In genomic region chr12:3200032-3200617, GRCh38 we compare ENCODE assay signal across 8 cellular contexts.
DNase-seq lines count a peak whose midpoint lies in the region; ATAC-seq, FAIRE-seq and TF ChIP-seq lines count a peak whose summit lies in the region.

No MANE protein-coding gene starts in this region.

- H3K27ac Mint-ChIP-seq in activated naive CD4-positive, alpha-beta T cell treated with anti-CD3 and anti-CD28 coated beads, Interleukin-2, amount 50 U/mL, for 24 hours: no peak overlapping the region
- H3K27ac Mint-ChIP-seq in glutamatergic neuron (ENCODE audit: unreplicated experiment) (no peak overlapping the region), immature natural killer cell (no peak overlapping the region)
- H3K27ac Mint-ChIP-seq in CD8-positive, alpha-beta memory T cell: no peak overlapping the region

- POLR2A ChIA-PET in CD8-positive, alpha-beta memory T cell (lab: Charles Lee): no interaction called here

- intact Hi-C loops in pancreas (cut with DNase I): loop anchor here in 1 of 3 donors (10.0 kb wide), 1 partner anchor 125 kb away; the partner anchor contains the start of gene TSPAN9

- peak overlapping the region; percentile 19 to 49 (median 30) for H3K4me3 ChIP-seq in pancreas
- H3K4me3 ChIP-seq in CD8-positive, alpha-beta memory T cell (ENCODE audit: low read length): no peak overlapping the region

- peak overlapping the region; percentile 66 for H3K4me3 Mint-ChIP-seq in activated naive CD4-positive, alpha-beta T cell treated with anti-CD3 and anti-CD28 coated beads, Interleukin-2, amount 50 U/mL, for 24 hours
- H3K4me3 Mint-ChIP-seq in glutamatergic neuron (ENCODE audit: unreplicated experiment) (peak overlapping the region; percentile 88), immature natural killer cell (no peak overlapping the region)
- H3K4me3 Mint-ChIP-seq in CD8-positive, alpha-beta memory T cell: peak overlapping the region in 1 of 7 donors; percentile 16

- CTCF ChIA-PET in CD8-positive, alpha-beta memory T cell (lab: Charles Lee): no interaction called here

- H3K9me3 ChIP-seq in pancreas: no peaks in the 10 kb centered on the region
- no peaks in the 10 kb centered on the region for H3K9me3 ChIP-seq in CD8-positive, alpha-beta memory T cell (ENCODE audit: low read length)

- peaks cover under 1 to 2% (median 1%) of the 10 kb centered on the region in 3 donors for H3K4me1 ChIP-seq in pancreas
- no peaks in the 10 kb centered on the region for H3K4me1 ChIP-seq in CD8-positive, alpha-beta memory T cell (ENCODE audit: insufficient read depth, low read length)

- H3K27me3 Mint-ChIP-seq in activated naive CD4-positive, alpha-beta T cell treated with anti-CD3 and anti-CD28 coated beads, Interleukin-2, amount 50 U/mL, for 24 hours: peaks cover 38% of the 10 kb centered on the region
- H3K27me3 Mint-ChIP-seq in glutamatergic neuron (ENCODE audit: unreplicated experiment) (peaks cover 22% of the 10 kb centered on the region), immature natural killer cell (ENCODE audit: low read depth in 3 of 3) (peaks cover 1 to 15% (median 14%) of the 10 kb centered on the region in 3 donors)
- peaks cover 35 to 37% of the 10 kb centered on the region in 2 donors for H3K27me3 Mint-ChIP-seq in CD8-positive, alpha-beta memory T cell

- H3K4me1 Mint-ChIP-seq in activated naive CD4-positive, alpha-beta T cell treated with anti-CD3 and anti-CD28 coated beads, Interleukin-2, amount 50 U/mL, for 24 hours: peaks cover 8% of the 10 kb centered on the region
- H3K4me1 Mint-ChIP-seq in glutamatergic neuron (ENCODE audit: low read depth, unreplicated experiment) (peaks cover 39% of the 10 kb centered on the region), immature natural killer cell (peaks cover 0 to 2% of the 10 kb centered on the region in 2 donors)
- peaks cover 3 to 16% (median 4%) of the 10 kb centered on the region in 3 donors for H3K4me1 Mint-ChIP-seq in CD8-positive, alpha-beta memory T cell

- WGBS in pancreas, 2 donors: 1 to 2% methylated on average over 44 to 49 of the region's 49 CpGs

- DNase-seq in activated naive CD4-positive, alpha-beta T cell treated with anti-CD3 and anti-CD28 coated beads, Interleukin-2, amount 50 U/mL, for 16 hours: no peak
- DNase-seq in UCSD-AML1 (lab: John Stamatoyannopoulos, UW; ENCODE audit: unreplicated experiment) (peak; percentile 63), glutamatergic neuron (peak; percentile 92), pancreas (peak in 4 of 6 donors; percentile 33 to 79 (median 62)), immature natural killer cell (no peak)
- DNase-seq in CD8-positive, alpha-beta memory T cell: no peak

- no peaks in the 10 kb centered on the region for H3K36me3 Mint-ChIP-seq in activated naive CD4-positive, alpha-beta T cell treated with anti-CD3 and anti-CD28 coated beads, Interleukin-2, amount 50 U/mL, for 24 hours
- peaks cover 5% of the 10 kb centered on the region for H3K36me3 Mint-ChIP-seq in glutamatergic neuron (ENCODE audit: unreplicated experiment)
- no peaks in the 10 kb centered on the region for H3K36me3 Mint-ChIP-seq in immature natural killer cell
- H3K36me3 Mint-ChIP-seq in CD8-positive, alpha-beta memory T cell: no peaks in the 10 kb centered on the region

- no peaks in the 10 kb centered on the region for H3K9me3 Mint-ChIP-seq in activated naive CD4-positive, alpha-beta T cell treated with anti-CD3 and anti-CD28 coated beads, Interleukin-2, amount 50 U/mL, for 24 hours
- H3K9me3 Mint-ChIP-seq in glutamatergic neuron (ENCODE audit: unreplicated experiment) (peaks cover 35% of the 10 kb centered on the region), immature natural killer cell (no peaks in the 10 kb centered on the region)
- no peaks in the 10 kb centered on the region for H3K9me3 Mint-ChIP-seq in CD8-positive, alpha-beta memory T cell

- no peaks in the 10 kb centered on the region for H3K27me3 ChIP-seq in pancreas
- H3K27me3 ChIP-seq in CD8-positive, alpha-beta memory T cell (ENCODE audit: insufficient read depth, low read length, poor library complexity, severe bottlenecking): peaks cover 3% of the 10 kb centered on the region

- peak; percentile 58 to 83 (median 80) for ATAC-seq in pancreas
- no peak for ATAC-seq in GM18519 (IDR thresholded peaks at IDR 0.05; ENCODE audit: low FRiP score, unreplicated experiment)

- no peaks in the 10 kb centered on the region for H3K36me3 ChIP-seq in pancreas
- H3K36me3 ChIP-seq in CD8-positive, alpha-beta memory T cell (ENCODE audit: insufficient read depth, low read length): no peaks in the 10 kb centered on the region

- TF ChIP-seq CTCF in glutamatergic neuron (IDR thresholded peaks at IDR 0.05; ENCODE audit: partially characterized antibody, unreplicated experiment): no peak
- TF ChIP-seq CTCF in pancreas (IDR thresholded peaks at IDR 0.05): no peak

- FAIRE-seq in pancreas (lab: Jason Lieb, UNC): no peak

- H3K27ac ChIP-seq in pancreas: no peak overlapping the region
- H3K27ac ChIP-seq in CD8-positive, alpha-beta memory T cell (ENCODE audit: low read depth, low read length): no peak overlapping the region

Comparison
In these comparisons a context has a peak if more than half of its experiments do, and no peak if none do; other contexts are left out.
1. H3K4me3 Mint-ChIP-seq: peak in activated naive CD4-positive, alpha-beta T cell treated with anti-CD3 and anti-CD28 coated beads, Interleukin-2, amount 50 U/mL, for 24 hours (single experiment) and glutamatergic neuron (single experiment); none in immature natural killer cell (0 of 5).
2. DNase-seq: peak in UCSD-AML1 (single experiment), glutamatergic neuron (single experiment) and pancreas (4 of 6); none in activated naive CD4-positive, alpha-beta T cell treated with anti-CD3 and anti-CD28 coated beads, Interleukin-2, amount 50 U/mL, for 16 hours (single experiment), immature natural killer cell (0 of 3) and CD8-positive, alpha-beta memory T cell (0 of 5).